In the genomic region with DNA sequence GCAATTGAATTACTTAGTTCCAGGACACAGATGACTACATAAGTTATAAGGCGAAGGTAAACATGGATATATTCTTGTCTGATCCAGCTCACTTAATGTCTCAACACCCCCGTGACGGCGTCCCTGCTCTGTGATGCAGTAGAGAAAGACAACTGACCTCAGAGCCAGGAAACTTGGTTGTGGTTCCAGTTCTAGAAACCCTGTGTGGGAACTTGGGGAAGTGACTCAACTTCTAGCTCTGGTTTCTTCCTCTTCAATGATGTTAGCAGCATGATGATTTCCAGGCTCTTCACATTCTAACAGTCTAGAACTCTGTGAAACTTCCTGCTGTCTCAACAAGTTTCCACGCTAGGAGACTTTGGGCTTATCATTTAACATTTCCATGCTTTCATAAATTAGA, we compare ENCODE assay signal across 10 cellular contexts. TPM values are rescaled to one million over a fixed set of nuclear protein-coding genes. Genes with fewer than 3 reads are reported as not detected.
DNase-seq lines count a peak whose midpoint lies in the region; ATAC-seq lines count a peak whose summit lies in the region.
"Had no signal": no experiment of that assay in that cellular context is flagged by ENCODE, and none has a peak within 500 bp of the region (broad histone marks: within the 10 kb centered on the region; RNA-seq: fewer than 3 reads in every experiment).

No MANE protein-coding gene starts in this region.

- intact Hi-C loops in activated CD4-positive, alpha-beta memory T cell treated with anti-CD3 and anti-CD28 coated beads for 36 hours (cut with micrococcal nuclease) = loop anchor here (1.0 kb wide), 1 partner anchor 50 kb away; no protein-coding TSS in a partner anchor

- peaks cover 10% of the 10 kb centered on the region for H3K4me1 Mint-ChIP-seq in activated CD4-positive, alpha-beta memory T cell treated with anti-CD3 and anti-CD28 coated beads for 36 hours (ENCODE audit: low read depth)

- no peaks in the 10 kb centered on the region for H3K9me3 Mint-ChIP-seq in activated CD4-positive, alpha-beta memory T cell treated with anti-CD3 and anti-CD28 coated beads for 36 hours

- H3K36me3 Mint-ChIP-seq in activated CD4-positive, alpha-beta memory T cell treated with anti-CD3 and anti-CD28 coated beads for 36 hours = no peaks in the 10 kb centered on the region

- CTCF ChIA-PET in activated CD4-positive, alpha-beta memory T cell treated with anti-CD3 and anti-CD28 coated beads for 36 hours (lab: Charles Lee) = no interaction called here

- ATAC-seq in HG02970 (IDR thresholded peaks at IDR 0.05; ENCODE audit: low FRiP score, unreplicated experiment) (no peak), HG03108 (IDR thresholded peaks at IDR 0.05; ENCODE audit: unreplicated experiment) (no peak)

- peak; percentile 54 for DNase-seq in LHCN-M2 (ENCODE audit: low read depth)
- peak; percentile 82 for DNase-seq in activated CD4-positive, alpha-beta memory T cell treated with anti-CD3 and anti-CD28 coated beads for 36 hours
- DNase-seq in fibroblast of gingiva (ENCODE audit: low read depth) = peak; percentile 74
- peak in 2 of 3 experiments; percentile 2 to 63 for DNase-seq in stimulated activated CD4-positive, alpha-beta T cell treated with anti-CD3 and anti-CD28 coated beads, TNF-alpha, amount 100 ng/mL, for 24 hours (ENCODE audit: low read depth in 3 of 3)
- no peak for DNase-seq in occipital lobe (lab: John Stamatoyannopoulos, UW)
- no peak for DNase-seq in activated effector memory CD4-positive, alpha-beta T cell treated with anti-CD3 and anti-CD28 coated beads, Interleukin-2, amount 50 U/mL, for 16 hours
- DNase-seq: central memory CD4-positive, alpha-beta T cell; NCI-H1417 had no signal

- peaks cover 21% of the 10 kb centered on the region for H3K27me3 Mint-ChIP-seq in activated CD4-positive, alpha-beta memory T cell treated with anti-CD3 and anti-CD28 coated beads for 36 hours

- POLR2A ChIA-PET in activated CD4-positive, alpha-beta memory T cell treated with anti-CD3 and anti-CD28 coated beads for 36 hours (lab: Charles Lee) = no interaction called here

- no peak overlapping the region for H3K4me3 Mint-ChIP-seq in activated CD4-positive, alpha-beta memory T cell treated with anti-CD3 and anti-CD28 coated beads for 36 hours

- H3K27ac Mint-ChIP-seq in activated CD4-positive, alpha-beta memory T cell treated with anti-CD3 and anti-CD28 coated beads for 36 hours = no peak overlapping the region

RNA-seq across cellular contexts. Expression of a gene that starts 18.4 kb away (rescaled TPM):
- total RNA-seq in LHCN-M2 (2014; rRNA removed) (6.5 and 6.8 TPM in 2 replicates), occipital lobe (19.2 TPM)
- polyA plus RNA-seq in LHCN-M2 (2012) = 0.16 TPM
- total RNA-seq in activated CD4-positive, alpha-beta memory T cell treated with anti-CD3 and anti-CD28 coated beads for 36 hours = not detected

Comparison
In these comparisons a context has a peak if more than half of its experiments do, and no peak if none do; other contexts are left out.
1. DNase-seq: peak in LHCN-M2 (single experiment), activated CD4-positive, alpha-beta memory T cell treated with anti-CD3 and anti-CD28 coated beads for 36 hours (single experiment), fibroblast of gingiva (single experiment) and stimulated activated CD4-positive, alpha-beta T cell treated with anti-CD3 and anti-CD28 coated beads, TNF-alpha, amount 100 ng/mL, for 24 hours (2 of 3); none in occipital lobe (single experiment) and activated effector memory CD4-positive, alpha-beta T cell treated with anti-CD3 and anti-CD28 coated beads, Interleukin-2, amount 50 U/mL, for 16 hours (single experiment).